ENCODE assay signal across 18 cellular contexts in the genomic region with DNA sequence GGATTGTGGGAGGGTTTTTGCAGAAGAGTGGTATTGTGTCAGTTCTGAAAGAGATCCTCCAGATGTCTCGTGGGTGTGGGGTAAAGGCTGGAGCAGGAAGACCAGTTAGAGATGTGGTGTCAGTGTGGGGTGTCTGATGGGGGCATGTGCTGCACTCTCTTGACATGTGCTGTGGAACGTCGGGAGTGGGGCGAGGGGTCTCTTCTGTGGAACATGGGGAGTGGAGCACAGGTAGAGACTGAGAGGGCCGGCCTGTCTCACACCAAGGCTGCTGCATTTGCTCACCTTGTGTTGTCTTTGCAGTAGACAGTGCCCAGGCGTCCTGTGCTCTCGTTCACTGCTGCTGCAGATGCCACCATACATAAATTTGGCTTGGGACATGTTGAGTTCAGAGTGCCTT. TPM values are rescaled to one million over a fixed set of nuclear protein-coding genes. Genes with fewer than 3 reads are reported as not detected.
DNase-seq lines count a peak whose midpoint lies in the region; ATAC-seq and TF ChIP-seq lines count a peak whose summit lies in the region.
"Had no signal": no experiment of that assay in that cellular context is flagged by ENCODE, and none has a peak within 500 bp of the region (broad histone marks: within the 10 kb centered on the region; RNA-seq: fewer than 3 reads in every experiment).

No MANE protein-coding gene starts in this region.

- no peak for DNase-seq in activated naive CD4-positive, alpha-beta T cell treated with anti-CD3 and anti-CD28 coated beads for 36 hours
- DNase-seq in activated naive CD4-positive, alpha-beta T cell (lab: John Stamatoyannopoulos, UW) = no peak
- DNase-seq in Panc1 (ENCODE audit: low read depth, low spot score) (no peak), immature natural killer cell (no peak), progenitor cell of endocrine pancreas (ENCODE audit: low spot score, unreplicated experiment) (no peak), sciatic nerve (ENCODE audit: low spot score) (no peak), AG08395 (ENCODE audit: low spot score) (no peak)
- DNase-seq: activated CD4-positive, alpha-beta T cell treated with anti-CD3 and anti-CD28 coated beads for 4 hours; amniotic stem cell; foreskin fibroblast; Karpas-422; NCI-H2227 treated with DMSO at 0.1 percent for 48 hours; spleen; stimulated activated naive CD4-positive, alpha-beta T cell treated with Interleukin-2 at 50 U/mL for 16 hours; uterus had no signal

- no peak overlapping the region for H3K4me3 Mint-ChIP-seq in activated naive CD4-positive, alpha-beta T cell treated with anti-CD3 and anti-CD28 coated beads for 36 hours
- no peak overlapping the region for H3K4me3 Mint-ChIP-seq in immature natural killer cell
- H3K4me3 Mint-ChIP-seq in progenitor cell of endocrine pancreas (ENCODE audit: low read depth) = no peak overlapping the region

- peaks cover 50% of the 10 kb centered on the region for H3K4me1 Mint-ChIP-seq in activated naive CD4-positive, alpha-beta T cell treated with anti-CD3 and anti-CD28 coated beads for 36 hours (ENCODE audit: low read depth)
- H3K4me1 Mint-ChIP-seq in immature natural killer cell = peaks cover 52 to 69% of the 10 kb centered on the region in 2 donors
- peaks cover 15% of the 10 kb centered on the region for H3K4me1 Mint-ChIP-seq in progenitor cell of endocrine pancreas (ENCODE audit: low read depth)

- no peaks in the 10 kb centered on the region for H3K9me3 Mint-ChIP-seq in activated naive CD4-positive, alpha-beta T cell treated with anti-CD3 and anti-CD28 coated beads for 36 hours
- H3K9me3 Mint-ChIP-seq in immature natural killer cell (no peaks in the 10 kb centered on the region), progenitor cell of endocrine pancreas (ENCODE audit: low read depth) (no peaks in the 10 kb centered on the region)

- in situ Hi-C loops in Panc1 (cut with HindIII; ENCODE audit: low pct_unique_long_range_greater_than_20kb, low sequenced_read_pairs) = no loop called here

- no peaks in the 10 kb centered on the region; the same call in 1 of the 2 replicates for H3K36me3 ChIP-seq in Panc1 (ENCODE audit: control insufficient read depth, insufficient read depth, low read length)
- H3K36me3 ChIP-seq: prostate gland, uterus had no signal

- peaks cover 7% of the 10 kb centered on the region for H3K36me3 Mint-ChIP-seq in activated naive CD4-positive, alpha-beta T cell treated with anti-CD3 and anti-CD28 coated beads for 36 hours (ENCODE audit: low read depth)
- no peaks in the 10 kb centered on the region for H3K36me3 Mint-ChIP-seq in immature natural killer cell
- H3K36me3 Mint-ChIP-seq in progenitor cell of endocrine pancreas (ENCODE audit: insufficient read depth) = peaks cover 8% of the 10 kb centered on the region

- no peak overlapping the region for H3K27ac ChIP-seq in Panc1 (ENCODE audit: low read length)
- H3K27ac ChIP-seq: A549, prostate gland, uterus had no signal

- ATAC-seq in Panc1 = peak; percentile 31; the same call in 1 of the 2 replicates
- no peak for ATAC-seq in sciatic nerve
- ATAC-seq in HG03457 (IDR thresholded peaks at IDR 0.05; ENCODE audit: unreplicated experiment) = no peak
- ATAC-seq: A549 had no signal

- BruUV-seq in Panc1 (replicated peaks; lab: Mats Ljungman, UMichigan) = no TSS peak

- POLR2A ChIA-PET in Panc1 (lab: Charles Lee) = no interaction called here

- H3K27ac Mint-ChIP-seq in activated naive CD4-positive, alpha-beta T cell treated with anti-CD3 and anti-CD28 coated beads for 36 hours = peak overlapping the region; percentile 0
- H3K27ac Mint-ChIP-seq in immature natural killer cell (peak overlapping the region; percentile 20 to 88 (median 57)), progenitor cell of endocrine pancreas (peak overlapping the region; percentile 90)

- no peaks in the 10 kb centered on the region for H3K4me1 ChIP-seq in Panc1 (ENCODE audit: control insufficient read depth, insufficient read depth, low read length)
- H3K4me1 ChIP-seq: A549, prostate gland had no signal

- CTCF ChIA-PET in activated naive CD4-positive, alpha-beta T cell treated with anti-CD3 and anti-CD28 coated beads for 36 hours (lab: Charles Lee) = no interaction called here
- CTCF ChIA-PET in Panc1 (lab: Charles Lee) = no interaction called here

- TF ChIP-seq CTCF in Panc1 (IDR thresholded peaks at IDR 0.05) = no peak
- no peak for TF ChIP-seq CTCF in progenitor cell of endocrine pancreas (IDR thresholded peaks at IDR 0.05; ENCODE audit: unreplicated experiment)

- no peaks in the 10 kb centered on the region for H3K9me3 ChIP-seq in Panc1 (ENCODE audit: control insufficient read depth, insufficient read depth, low read depth, low read length)
- H3K9me3 ChIP-seq: A549, prostate gland, spleen, uterus had no signal

- intact Hi-C loops in activated naive CD4-positive, alpha-beta T cell treated with anti-CD3 and anti-CD28 coated beads for 36 hours (cut with micrococcal nuclease) = no loop called here
- intact Hi-C loops in Panc1 (cut with micrococcal nuclease; ENCODE audit: unreplicated experiment) (no loop called here), sciatic nerve (cut with DNase I) (no loop called here)

- H3K27me3 Mint-ChIP-seq in activated naive CD4-positive, alpha-beta T cell treated with anti-CD3 and anti-CD28 coated beads for 36 hours (ENCODE audit: low read depth) = no peaks in the 10 kb centered on the region
- H3K27me3 Mint-ChIP-seq in immature natural killer cell (ENCODE audit: low read depth in 3 of 3) (peaks cover 2 to 4% (median 3%) of the 10 kb centered on the region in 3 donors), progenitor cell of endocrine pancreas (no peaks in the 10 kb centered on the region)

- H3K27me3 ChIP-seq in Panc1 (ENCODE audit: control insufficient read depth, insufficient read depth, low read length) = no peaks in the 10 kb centered on the region
- H3K27me3 ChIP-seq: spleen, uterus had no signal

- no peak overlapping the region for H3K4me3 ChIP-seq in Panc1 (ENCODE audit: low read depth in 2 of 2, low read length in 2 of 2)
- H3K4me3 ChIP-seq: A549, prostate gland, spleen, uterus had no signal

RNA-seq across cellular contexts. Expression of a gene that starts 37.6 kb away (rescaled TPM):
- total RNA-seq in activated naive CD4-positive, alpha-beta T cell treated with anti-CD3 and anti-CD28 coated beads for 36 hours = 10 to 100 TPM; 20.1 to 20.4 TPM
- total RNA-seq in Panc1 (2021; ENCODE audit: unreplicated experiment) (25.7 TPM), progenitor cell of endocrine pancreas (48.1 and 53.4 TPM in 2 replicates), sciatic nerve (47.3 TPM)
- polyA plus RNA-seq in Panc1 (2012; ENCODE audit: insufficient read length) = 16.8 TPM
- 1 to 10 TPM in 1 of 3 donors, under 1 TPM in 2; 0.03 to 4.8 (median 0.94) TPM for polyA plus RNA-seq in immature natural killer cell

Comparison
In these comparisons a context has a peak if more than half of its experiments do, and no peak if none do; other contexts are left out.
1. H3K27ac Mint-ChIP-seq: peak in every context shown above with its lines; median percentile 90 in progenitor cell of endocrine pancreas; 57 in immature natural killer cell; 0 in activated naive CD4-positive, alpha-beta T cell treated with anti-CD3 and anti-CD28 coated beads for 36 hours.